In the genomic region with DNA sequence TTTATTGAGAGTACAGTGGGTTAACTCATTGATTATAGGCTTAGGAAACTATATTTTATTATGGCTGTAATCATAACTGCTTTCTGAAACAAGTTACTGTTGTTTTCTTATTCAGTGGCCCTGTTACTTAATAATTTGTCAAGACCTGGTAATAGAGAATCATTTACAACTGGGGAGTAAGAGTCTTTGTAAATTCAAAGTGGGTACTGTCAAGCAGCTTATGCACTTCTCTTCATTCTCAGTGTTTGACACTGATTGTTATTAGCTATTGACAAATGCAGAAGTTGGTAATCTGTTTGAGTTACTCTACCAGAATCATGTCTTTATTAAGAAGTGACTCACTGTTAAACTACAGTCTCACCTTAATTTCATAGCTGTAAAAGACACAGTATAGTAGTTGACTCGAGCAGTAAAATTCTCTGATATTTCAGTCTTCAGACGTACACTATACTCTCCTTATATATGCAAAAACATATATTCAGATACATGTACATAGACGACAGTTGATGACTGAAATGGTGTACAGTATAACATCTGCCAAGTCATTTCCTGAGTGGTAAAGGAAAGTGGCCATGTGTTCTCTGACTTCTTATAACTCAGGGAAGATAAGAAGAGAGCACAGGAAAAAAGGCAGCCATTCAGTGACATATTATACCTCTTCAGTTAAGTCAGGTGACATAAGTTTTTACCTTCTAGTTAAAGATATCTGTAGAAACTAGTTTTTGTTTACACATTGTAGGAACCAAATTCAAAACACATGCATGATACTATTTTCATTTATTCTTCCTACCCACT, we compare ENCODE assay signal across 8 cellular contexts. TPM values are rescaled to one million over a fixed set of nuclear protein-coding genes. Genes with fewer than 3 reads are reported as not detected.
DNase-seq lines count a peak whose midpoint lies in the region; ATAC-seq, FAIRE-seq and TF ChIP-seq lines count a peak whose summit lies in the region.

No MANE protein-coding gene starts in this region.

- H3K27me3 ChIP-seq in gastrocnemius medialis (no peaks in the 10 kb centered on the region), small intestine (ENCODE audit: control insufficient read depth in 2 of 2, insufficient read depth in 2 of 2, low read length in 2 of 2) (no peaks in the 10 kb centered on the region)

- 53 to 80% (median 71%) methylated on average over 3 of the region's 3 CpGs for WGBS in small intestine, 3 donors

- no peak for TF ChIP-seq POLR2A in gastrocnemius medialis (IDR thresholded peaks at IDR 0.05)

- in situ Hi-C loops in gastrocnemius medialis (cut with MboI; ENCODE audit: low sequenced_read_pairs in 4 of 4): no loop called here

- TF ChIP-seq CTCF in GM12865 (IDR thresholded peaks at IDR 0.05; ENCODE audit: insufficient read depth, low read depth, low read length, missing control alignments): no peak
- no peak for TF ChIP-seq CTCF in epithelial cell of esophagus (IDR thresholded peaks at IDR 0.05; ENCODE audit: insufficient read depth, low read depth, low read length, missing control alignments)
- TF ChIP-seq CTCF in gastrocnemius medialis (IDR thresholded peaks at IDR 0.05 in 4 of 5, conservative IDR thresholded peaks at IDR 0.05 in 1 of 5): no peak

- no peak for FAIRE-seq in small intestine (lab: Jason Lieb, UNC)

- no peaks in the 10 kb centered on the region for H3K4me1 ChIP-seq in gastrocnemius medialis
- no peaks in the 10 kb centered on the region for H3K4me1 ChIP-seq in small intestine (ENCODE audit: control insufficient read depth in 2 of 2, insufficient read depth in 1 of 2, low read depth in 1 of 2, low read length in 1 of 2)

- no peak overlapping the region for H3K4me3 ChIP-seq in GM12865 (ENCODE audit: low read depth, low read length)
- H3K4me3 ChIP-seq in epithelial cell of esophagus (ENCODE audit: low read length): no peak overlapping the region
- H3K4me3 ChIP-seq in gastrocnemius medialis: no peak overlapping the region
- H3K4me3 ChIP-seq in small intestine (ENCODE audit: low read depth in 1 of 2, low read length in 2 of 2): no peak overlapping the region

- H3K36me3 ChIP-seq in gastrocnemius medialis (peaks cover 0 to 14% of the 10 kb centered on the region in 2 donors), small intestine (ENCODE audit: control insufficient read depth in 2 of 2, insufficient read depth in 2 of 2, low read length in 2 of 2) (peaks cover 0 to 4% of the 10 kb centered on the region in 2 donors)

- intact Hi-C loops in gastrocnemius medialis (cut with DNase I; ENCODE audit: low total_unique reads): no loop called here

- no peak overlapping the region for H3K27ac ChIP-seq in gastrocnemius medialis
- no peak overlapping the region for H3K27ac ChIP-seq in small intestine (ENCODE audit: low read depth in 1 of 2, low read length in 1 of 2)

- ATAC-seq in GM21576 (IDR thresholded peaks at IDR 0.05; ENCODE audit: unreplicated experiment) (peak; percentile 85), gastrocnemius medialis (no peak)

- H3K9me3 ChIP-seq in gastrocnemius medialis (no peaks in the 10 kb centered on the region), small intestine (ENCODE audit: control insufficient read depth, low read depth) (no peaks in the 10 kb centered on the region)

- DNase-seq in GM12865 (ENCODE audit: low read depth) (peak; percentile 35), MV-4-11 (lab: John Stamatoyannopoulos, UW) (peak; percentile 58), epithelial cell of esophagus (ENCODE audit: low read depth) (peak; percentile 1), gastrocnemius medialis (no peak), small intestine (no peak), activated gamma-delta T cell (lab: John Stamatoyannopoulos, UW) (no peak)
- DNase-seq in activated CD4-positive, CD25-positive, alpha-beta regulatory T cell treated with anti-CD3 and anti-CD28 coated beads, Interleukin-2, amount 50 U/mL, for 72 hours: no peak

RNA-seq across cellular contexts. Expression of a gene that starts 36.0 kb away (rescaled TPM):
- total RNA-seq in gastrocnemius medialis: 10 to 100 TPM; 10.7 to 14.3 (median 12.4) TPM
- polyA plus RNA-seq in small intestine: 10 to 100 TPM in 1 of 3 donors, 1 to 10 TPM in 2; 3.4 to 11.9 (median 4.3) TPM

Comparison
In these comparisons a context has a peak if more than half of its experiments do, and no peak if none do; other contexts are left out.
1. DNase-seq: peak in GM12865 (single experiment), MV-4-11 (single experiment) and epithelial cell of esophagus (single experiment); none in gastrocnemius medialis (0 of 2), activated CD4-positive, CD25-positive, alpha-beta regulatory T cell treated with anti-CD3 and anti-CD28 coated beads, Interleukin-2, amount 50 U/mL, for 72 hours (single experiment), small intestine (single experiment) and activated gamma-delta T cell (single experiment).